21 cellular contexts compared by ENCODE assay signal in genomic region chr19:1849999-1850398, GRCh38. TPM values are rescaled to one million over a fixed set of nuclear protein-coding genes. Genes with fewer than 3 reads are reported as not detected.
DNase-seq lines count a peak whose midpoint lies in the region; ATAC-seq, FAIRE-seq and TF ChIP-seq lines count a peak whose summit lies in the region.
"Had no signal": no experiment of that assay in that cellular context is flagged by ENCODE, and none has a peak within 500 bp of the region (broad histone marks: within the 10 kb centered on the region; RNA-seq: fewer than 3 reads in every experiment).

No MANE protein-coding gene starts in this region.

- intact Hi-C loops in HepG2 (cut with micrococcal nuclease; ENCODE audit: unreplicated experiment) (no loop called here), right lobe of liver (cut with DNase I) (no loop called here), activated B cell treated with CpG ODN at 0.5 μM for 24 hours (cut with micrococcal nuclease) (loop anchor here (2.0 to 10.0 kb wide), 3 partner anchors 37 to 765 kb away; partner anchors contain the start of genes ATP8B3 and DAZAP1), right cardiac atrium (cut with DNase I) (no loop called here)

- TF ChIP-seq CTCF in HepG2 (CRISPR knock-in tag; IDR thresholded peaks at IDR 0.05) (no peak), right lobe of liver (IDR thresholded peaks at IDR 0.05) (no peak), activated B cell treated with CpG ODN at 0.5 μM for 24 hours (IDR thresholded peaks at IDR 0.05) (no peak)

- H3K27ac ChIP-seq in HepG2 (ENCODE audit: extremely low read length, insufficient read depth, low read length) (no peak overlapping the region), right lobe of liver (no peak overlapping the region), right cardiac atrium (ENCODE audit: low read length) (no peak overlapping the region)
- H3K27ac ChIP-seq: lower lobe of right lung, vagina had no signal

- peaks cover 4 to 9% of the 10 kb centered on the region in 2 experiments; a peak in 2 of 5 replicates for H3K36me3 ChIP-seq in HepG2 (replicated peaks in 1 of 2; ENCODE audit: control insufficient read depth in 1 of 2, insufficient read depth in 2 of 2, low read length in 2 of 2)
- H3K36me3 ChIP-seq in right lobe of liver = no peaks in the 10 kb centered on the region
- H3K36me3 ChIP-seq: vagina had no signal

- TF ChIP-seq RAD21 in HepG2 (CRISPR knock-in tag; IDR thresholded peaks at IDR 0.05) = no peak

- H3K9me3 ChIP-seq in HepG2 (ENCODE audit: low read length) = no peaks in the 10 kb centered on the region
- H3K9me3 ChIP-seq in right lobe of liver = no peaks in the 10 kb centered on the region
- H3K9me3 ChIP-seq in right cardiac atrium (ENCODE audit: control insufficient read depth, low read length) = no peaks in the 10 kb centered on the region
- H3K9me3 ChIP-seq: lower lobe of right lung, vagina had no signal

- H3K4me3 Mint-ChIP-seq in activated B cell treated with CpG ODN at 0.5 μM for 24 hours = no peak overlapping the region
- peak overlapping the region in 4 of 5 donors; percentile 0 to 40 (median 10) for H3K4me3 Mint-ChIP-seq in immature natural killer cell

- in situ Hi-C loops in HepG2 (cut with HindIII; ENCODE audit: extremely low pct_ligation_motif_present, low pct_unique_long_range_greater_than_20kb) = no loop called here

- H3K4me2 ChIP-seq in HepG2 (ENCODE audit: low read depth, low read length) = no peak overlapping the region

- no peak overlapping the region for H3K9ac ChIP-seq in HepG2 (ENCODE audit: insufficient read depth, low read depth, low read length)

- H3K79me2 ChIP-seq in HepG2 (ENCODE audit: insufficient read depth, low read length) = peaks cover 31% of the 10 kb centered on the region

- FAIRE-seq in HepG2 (lab: Jason Lieb, UNC) = no peak

- WGBS in HepG2 (ENCODE audit: low lambda C conversion rate) = 96% methylated on average over 9 of the region's 9 CpGs
- 89% methylated on average over 9 of the region's 9 CpGs for whole genome bisulfite sequencing in right lobe of liver (ENCODE audit: insufficient coverage, low coverage, low lambda C conversion rate, missing lambda C conversion rate)
- WGBS in right cardiac atrium = 90% methylated on average over 9 of the region's 9 CpGs

- H3K4me1 ChIP-seq in HepG2 (ENCODE audit: insufficient read depth, low read length) (peaks cover 33% of the 10 kb centered on the region), right lobe of liver (peaks cover 0 to 38% (median 13%) of the 10 kb centered on the region in 4 donors), right cardiac atrium (ENCODE audit: control insufficient read depth, insufficient read depth, low read length) (peaks cover 3% of the 10 kb centered on the region)

- peaks cover 13% of the 10 kb centered on the region for H3K36me3 Mint-ChIP-seq in activated B cell treated with CpG ODN at 0.5 μM for 24 hours (ENCODE audit: low read depth)
- H3K36me3 Mint-ChIP-seq in immature natural killer cell = no peaks in the 10 kb centered on the region

- DNase-seq in HepG2 (ENCODE audit: low spot score) = no peak
- no peak for DNase-seq in right lobe of liver
- no peak for DNase-seq in activated B cell treated with CpG ODN at 0.5 μM for 24 hours
- DNase-seq in immature natural killer cell = no peak
- no peak for DNase-seq in right cardiac atrium
- DNase-seq in retina = no peak
- DNase-seq in A172 (ENCODE audit: low spot score) = no peak
- no peak for DNase-seq in NCI-H226
- DNase-seq: dermis blood vessel endothelial cell; DMS79 treated with DMSO at 0.1 percent for 48 hours; H9; hippocampal formation; islet precursor cell; lower lobe of right lung; NCI-H1436 treated with DMSO at 0.1 percent for 48 hours; NCI-H69; OCI-M1; SIG-M5; stimulated activated CD4-positive, alpha-beta T cell treated with anti-CD3 and anti-CD28 coated beads, Interleukin-2, amount 100 ng/mL, for 48 hours had no signal

- H3K27me3 Mint-ChIP-seq in activated B cell treated with CpG ODN at 0.5 μM for 24 hours (no peaks in the 10 kb centered on the region), immature natural killer cell (ENCODE audit: low read depth in 3 of 3) (peaks cover 11 to 40% (median 21%) of the 10 kb centered on the region in 3 donors)

- CTCF ChIA-PET in HepG2 (lab: Yijun Ruan, JAX; ENCODE audit: low intra/inter-chr PET ratio, low total read pairs) = no interaction called here
- CTCF ChIA-PET in activated B cell treated with CpG ODN at 0.5 μM for 24 hours (lab: Charles Lee) = interaction anchor here (1.1 kb wide), 1 partner anchor 11 kb away, joined by 3 read pairs; no protein-coding TSS in a partner anchor

- BruUV-seq in HepG2 (replicated peaks; lab: Mats Ljungman, UMichigan) = no TSS peak

- POLR2A ChIA-PET in HepG2 (lab: Yijun Ruan, JAX) = no interaction called here
- POLR2A ChIA-PET in activated B cell treated with CpG ODN at 0.5 μM for 24 hours (lab: Charles Lee) = interaction anchor here (1.2 to 1.5 kb wide), 2 partner anchors 26 to 991 kb away, joined by 3 to 4 read pairs; partner anchors contain the start of gene ZNF555

- ATAC-seq in HepG2 = no peak
- no peak for ATAC-seq in right lobe of liver
- ATAC-seq in activated B cell treated with CpG ODN at 0.5 μM for 24 hours (ENCODE audit: low read depth) = no peak
- no peak for ATAC-seq in right cardiac atrium
- ATAC-seq: lower lobe of right lung had no signal

- peaks cover 17% of the 10 kb centered on the region for H4K20me1 ChIP-seq in HepG2 (ENCODE audit: insufficient read depth, low read length)

- TF ChIP-seq EP300 in HepG2 (IDR thresholded peaks at IDR 0.05; ENCODE audit: low read depth in 2 of 2, low read length in 2 of 2) (no peak), HepG2 (CRISPR knock-in tag; IDR thresholded peaks at IDR 0.05; ENCODE audit: borderline replicate concordance) (no peak)

- H3K4me1 Mint-ChIP-seq in activated B cell treated with CpG ODN at 0.5 μM for 24 hours (peaks cover 67% of the 10 kb centered on the region), immature natural killer cell (peaks cover 46 to 61% of the 10 kb centered on the region in 2 donors)

- no peaks in the 10 kb centered on the region; a peak in 1 of 5 replicates for H3K27me3 ChIP-seq in HepG2 (ENCODE audit: control insufficient read depth in 1 of 2, insufficient read depth in 2 of 2, low read length in 2 of 2)
- no peaks in the 10 kb centered on the region for H3K27me3 ChIP-seq in right lobe of liver
- H3K27me3 ChIP-seq in right cardiac atrium (ENCODE audit: control insufficient read depth, insufficient read depth) = no peaks in the 10 kb centered on the region
- H3K27me3 ChIP-seq: vagina had no signal

- no peak overlapping the region for H3K4me3 ChIP-seq in HepG2 (replicated peaks in 1 of 3; ENCODE audit: insufficient read depth in 1 of 3, low read depth in 2 of 3, low read length in 3 of 3)
- H3K4me3 ChIP-seq in right lobe of liver = no peak overlapping the region
- no peak overlapping the region for H3K4me3 ChIP-seq in right cardiac atrium (ENCODE audit: low read length)
- H3K4me3 ChIP-seq: lower lobe of right lung, skin epidermis, vagina had no signal

- H3K27ac Mint-ChIP-seq in activated B cell treated with CpG ODN at 0.5 μM for 24 hours (peak overlapping the region; percentile 65), immature natural killer cell (peak overlapping the region; percentile 26 to 83 (median 60))

- H3K9me3 Mint-ChIP-seq in activated B cell treated with CpG ODN at 0.5 μM for 24 hours (no peaks in the 10 kb centered on the region), immature natural killer cell (no peaks in the 10 kb centered on the region)
- H3K9me3 Mint-ChIP-seq: H9 had no signal

- no peak overlapping the region for H2AFZ ChIP-seq in HepG2 (ENCODE audit: low read length)

- TF ChIP-seq POLR2A in HepG2 (IDR thresholded peaks at IDR 0.05; ENCODE audit: insufficient read depth in 1 of 2, low read depth in 2 of 2, low read length in 2 of 2) (no peak), right lobe of liver (IDR thresholded peaks at IDR 0.05) (no peak)

RNA-seq across cellular contexts. Expression of gene REXO1, which starts 1.7 kb away (rescaled TPM):
- 3.0 and 5.0 TPM in 2 replicates for total RNA-seq in HepG2 (2016; rRNA removed; fragmentation: Illumina TruSeq; extraction: Trizol)
- 1.1 and 3.2 TPM in 2 replicates for total RNA-seq in HepG2 (2016; cell fraction: cytosol; rRNA removed; fragmentation: Illumina TruSeq; extraction: Trizol; ENCODE audit: low read depth)
- total RNA-seq in HepG2 (2016; cell fraction: insoluble cytoplasmic fraction; rRNA removed; fragmentation: Illumina TruSeq; extraction: Trizol) = 4.1 and 5.2 TPM in 2 replicates
- total RNA-seq in HepG2 (2016; cell fraction: membrane; rRNA removed; fragmentation: Illumina TruSeq; extraction: Trizol) = 3.9 and 4.2 TPM in 2 replicates
- 6.0 and 7.6 TPM in 2 replicates for total RNA-seq in HepG2 (2016; cell fraction: nucleus; rRNA removed; fragmentation: Illumina TruSeq; extraction: Trizol)
- 11.2 and 13.0 TPM in 2 replicates for polyA plus RNA-seq in HepG2 (2011; rRNA removed)
- 8.7 and 9.8 TPM in 2 replicates for polyA plus RNA-seq in HepG2 (2011; cell fraction: cytosol; rRNA removed)
- polyA plus RNA-seq in HepG2 (2011; cell fraction: nucleus; rRNA removed) = 91.1 and 123 TPM in 2 replicates
- polyA plus RNA-seq in HepG2 (2012) = 13.8 and 15.4 TPM in 2 replicates
- polyA plus RNA-seq in HepG2 (2016; cell fraction: cytosol; fragmentation: Illumina TruSeq; extraction: Trizol; ENCODE audit: low read depth) = 1.7 and 1.8 TPM in 2 replicates
- 7.3 and 10.0 TPM in 2 replicates for polyA plus RNA-seq in HepG2 (2016; cell fraction: insoluble cytoplasmic fraction; fragmentation: Illumina TruSeq; extraction: Trizol; ENCODE audit: low read depth)
- 5.1 and 5.3 TPM in 2 replicates for polyA plus RNA-seq in HepG2 (2016; cell fraction: membrane; fragmentation: Illumina TruSeq; extraction: Trizol; ENCODE audit: low read depth)
- polyA plus RNA-seq in HepG2 (2016; cell fraction: nucleus; fragmentation: Illumina TruSeq; extraction: Trizol; ENCODE audit: insufficient read depth, low read depth) = 39.5 and 44.1 TPM in 2 replicates
- polyA minus RNA-seq in HepG2 (2011; rRNA and poly(A)+ RNA removed; ENCODE audit: low replicate concordance) = 16.3 and 19.1 TPM in 2 replicates
- 5.5 and 7.7 TPM in 2 replicates for polyA minus RNA-seq in HepG2 (2011; cell fraction: cytosol; rRNA and poly(A)+ RNA removed)
- polyA minus RNA-seq in HepG2 (2011; cell fraction: nucleus; rRNA and poly(A)+ RNA removed) = 9.3 and 10.8 TPM in 2 replicates
- total RNA-seq in right lobe of liver = 10 to 100 TPM in 4 of 6 experiments, 1 to 10 TPM in 2; 8.0 to 17.7 (median 12.6) TPM
- total RNA-seq in activated B cell treated with CpG ODN at 0.5 μM for 24 hours = 56.3 and 69.6 TPM in 2 replicates
- polyA plus RNA-seq in immature natural killer cell = 10 to 100 TPM in 1 of 3 donors, 1 to 10 TPM in 1, under 1 TPM in 1; 0.63 to 13.0 (median 4.5) TPM
- total RNA-seq in right cardiac atrium = 10 to 100 TPM; 12.8 to 22.1 (median 17.4) TPM
- 15.3 TPM for polyA plus RNA-seq in right cardiac atrium
- 8.0 and 30.4 TPM in 2 replicates for total RNA-seq in A172 (2014; rRNA removed; shearing (Covaris generic))

RNA-seq across cellular contexts. Expression of gene KLF16, which starts 13.4 kb away (rescaled TPM):
- total RNA-seq in HepG2 (2016; rRNA removed; fragmentation: Illumina TruSeq; extraction: Trizol) = 6.2 and 6.7 TPM in 2 replicates
- 2.1 and 2.2 TPM in 2 replicates for total RNA-seq in HepG2 (2016; cell fraction: cytosol; rRNA removed; fragmentation: Illumina TruSeq; extraction: Trizol; ENCODE audit: low read depth)
- 5.5 and 5.9 TPM in 2 replicates for total RNA-seq in HepG2 (2016; cell fraction: insoluble cytoplasmic fraction; rRNA removed; fragmentation: Illumina TruSeq; extraction: Trizol)
- 8.3 and 8.9 TPM in 2 replicates for total RNA-seq in HepG2 (2016; cell fraction: membrane; rRNA removed; fragmentation: Illumina TruSeq; extraction: Trizol)
- 4.0 and 4.8 TPM in 2 replicates for total RNA-seq in HepG2 (2016; cell fraction: nucleus; rRNA removed; fragmentation: Illumina TruSeq; extraction: Trizol)
- polyA plus RNA-seq in HepG2 (2011; rRNA removed) = 3.5 and 4.7 TPM in 2 replicates
- polyA plus RNA-seq in HepG2 (2011; cell fraction: cytosol; rRNA removed) = 3.7 and 7.0 TPM in 2 replicates
- 16.7 and 31.9 TPM in 2 replicates for polyA plus RNA-seq in HepG2 (2011; cell fraction: nucleus; rRNA removed)
- 8.3 and 9.4 TPM in 2 replicates for polyA plus RNA-seq in HepG2 (2012)
- polyA plus RNA-seq in HepG2 (2016; cell fraction: cytosol; fragmentation: Illumina TruSeq; extraction: Trizol; ENCODE audit: low read depth) = 3.2 and 3.4 TPM in 2 replicates
- polyA plus RNA-seq in HepG2 (2016; cell fraction: insoluble cytoplasmic fraction; fragmentation: Illumina TruSeq; extraction: Trizol; ENCODE audit: low read depth) = 12.0 and 14.3 TPM in 2 replicates
- polyA plus RNA-seq in HepG2 (2016; cell fraction: membrane; fragmentation: Illumina TruSeq; extraction: Trizol; ENCODE audit: low read depth) = 8.9 and 9.3 TPM in 2 replicates
- 11.4 and 12.0 TPM in 2 replicates for polyA plus RNA-seq in HepG2 (2016; cell fraction: nucleus; fragmentation: Illumina TruSeq; extraction: Trizol; ENCODE audit: insufficient read depth, low read depth)
- 3.1 and 9.7 TPM in 2 replicates for polyA minus RNA-seq in HepG2 (2011; rRNA and poly(A)+ RNA removed; ENCODE audit: low replicate concordance)
- polyA minus RNA-seq in HepG2 (2011; cell fraction: cytosol; rRNA and poly(A)+ RNA removed) = 8.9 and 15.3 TPM in 2 replicates
- polyA minus RNA-seq in HepG2 (2011; cell fraction: nucleus; rRNA and poly(A)+ RNA removed) = 2.1 and 2.2 TPM in 2 replicates
- total RNA-seq in right lobe of liver = 10 to 100 TPM in 5 of 6 experiments, 1 to 10 TPM in 1; 9.9 to 23.6 (median 10.8) TPM
- total RNA-seq in activated B cell treated with CpG ODN at 0.5 μM for 24 hours = 21.5 and 25.2 TPM in 2 replicates
- under 1 TPM; 0.12 to 0.55 (median 0.49) TPM for polyA plus RNA-seq in immature natural killer cell
- 10 to 100 TPM in 1 of 4 donors, 1 to 10 TPM in 3; 6.4 to 11.1 (median 7.3) TPM for total RNA-seq in right cardiac atrium
- polyA plus RNA-seq in right cardiac atrium = 4.5 TPM
- total RNA-seq in A172 (2014; rRNA removed; shearing (Covaris generic)) = 8.2 and 11.5 TPM in 2 replicates

RNA-seq across cellular contexts. Expression of gene ABHD17A, which starts 35.3 kb away (rescaled TPM):
- total RNA-seq in HepG2 (2016; rRNA removed; fragmentation: Illumina TruSeq; extraction: Trizol) (27.9 and 40.8 TPM in 2 replicates), right lobe of liver (10 to 100 TPM; 20.4 to 49.5 (median 23.5) TPM), activated B cell treated with CpG ODN at 0.5 μM for 24 hours (57.4 and 64.3 TPM in 2 replicates), right cardiac atrium (10 to 100 TPM; 64.4 to 71.3 (median 68.3) TPM)
- total RNA-seq in HepG2 (2016; cell fraction: cytosol; rRNA removed; fragmentation: Illumina TruSeq; extraction: Trizol; ENCODE audit: low read depth) = 52.2 and 64.4 TPM in 2 replicates
- total RNA-seq in HepG2 (2016; cell fraction: insoluble cytoplasmic fraction; rRNA removed; fragmentation: Illumina TruSeq; extraction: Trizol) = 24.0 and 37.3 TPM in 2 replicates
- total RNA-seq in HepG2 (2016; cell fraction: membrane; rRNA removed; fragmentation: Illumina TruSeq; extraction: Trizol) = 65.2 and 82.2 TPM in 2 replicates
- total RNA-seq in HepG2 (2016; cell fraction: nucleus; rRNA removed; fragmentation: Illumina TruSeq; extraction: Trizol) = 17.1 and 19.3 TPM in 2 replicates
- polyA plus RNA-seq in HepG2 (2011; rRNA removed) (27.7 and 44.6 TPM in 2 replicates), immature natural killer cell (100 to 1,000 TPM; 652 to 783 (median 741) TPM), right cardiac atrium (96.0 TPM)
- 25.9 and 53.1 TPM in 2 replicates for polyA plus RNA-seq in HepG2 (2011; cell fraction: cytosol; rRNA removed)
- 72.5 and 83.8 TPM in 2 replicates for polyA plus RNA-seq in HepG2 (2011; cell fraction: nucleus; rRNA removed)
- 11.9 and 16.2 TPM in 2 replicates for polyA plus RNA-seq in HepG2 (2012)
- 51.0 and 62.5 TPM in 2 replicates for polyA plus RNA-seq in HepG2 (2016; cell fraction: cytosol; fragmentation: Illumina TruSeq; extraction: Trizol; ENCODE audit: low read depth)
- polyA plus RNA-seq in HepG2 (2016; cell fraction: insoluble cytoplasmic fraction; fragmentation: Illumina TruSeq; extraction: Trizol; ENCODE audit: low read depth) = 25.3 and 27.0 TPM in 2 replicates
- 54.6 and 60.4 TPM in 2 replicates for polyA plus RNA-seq in HepG2 (2016; cell fraction: membrane; fragmentation: Illumina TruSeq; extraction: Trizol; ENCODE audit: low read depth)
- polyA plus RNA-seq in HepG2 (2016; cell fraction: nucleus; fragmentation: Illumina TruSeq; extraction: Trizol; ENCODE audit: insufficient read depth, low read depth) = 38.7 and 42.0 TPM in 2 replicates
- 15.0 and 50.9 TPM in 2 replicates for polyA minus RNA-seq in HepG2 (2011; rRNA and poly(A)+ RNA removed; ENCODE audit: low replicate concordance)
- polyA minus RNA-seq in HepG2 (2011; cell fraction: cytosol; rRNA and poly(A)+ RNA removed) = 17.2 and 18.0 TPM in 2 replicates
- polyA minus RNA-seq in HepG2 (2011; cell fraction: nucleus; rRNA and poly(A)+ RNA removed) = 5.7 and 5.8 TPM in 2 replicates
- total RNA-seq in A172 (2014; rRNA removed; shearing (Covaris generic)) = 72.6 and 120 TPM in 2 replicates

RNA-seq across cellular contexts. Expression of gene ATP8B3, which starts 37.9 kb away (rescaled TPM):
- total RNA-seq in HepG2 (2016; rRNA removed; fragmentation: Illumina TruSeq; extraction: Trizol) = 1.8 and 2.6 TPM in 2 replicates
- total RNA-seq in HepG2 (2016; cell fraction: cytosol; rRNA removed; fragmentation: Illumina TruSeq; extraction: Trizol; ENCODE audit: low read depth) = 0.35 and 0.40 TPM in 2 replicates
- 1.8 and 2.6 TPM in 2 replicates for total RNA-seq in HepG2 (2016; cell fraction: insoluble cytoplasmic fraction; rRNA removed; fragmentation: Illumina TruSeq; extraction: Trizol)
- 1.2 and 1.7 TPM in 2 replicates for total RNA-seq in HepG2 (2016; cell fraction: membrane; rRNA removed; fragmentation: Illumina TruSeq; extraction: Trizol)
- total RNA-seq in HepG2 (2016; cell fraction: nucleus; rRNA removed; fragmentation: Illumina TruSeq; extraction: Trizol) = 1.9 and 3.5 TPM in 2 replicates
- 5.8 and 5.9 TPM in 2 replicates for polyA plus RNA-seq in HepG2 (2011; rRNA removed)
- 3.8 and 4.8 TPM in 2 replicates for polyA plus RNA-seq in HepG2 (2011; cell fraction: cytosol; rRNA removed)
- 10.6 and 12.8 TPM in 2 replicates for polyA plus RNA-seq in HepG2 (2011; cell fraction: nucleus; rRNA removed)
- 2.4 and 2.5 TPM in 2 replicates for polyA plus RNA-seq in HepG2 (2012)
- polyA plus RNA-seq in HepG2 (2016; cell fraction: cytosol; fragmentation: Illumina TruSeq; extraction: Trizol; ENCODE audit: low read depth) = 0.36 and 0.59 TPM in 2 replicates
- 1.1 and 2.2 TPM in 2 replicates for polyA plus RNA-seq in HepG2 (2016; cell fraction: insoluble cytoplasmic fraction; fragmentation: Illumina TruSeq; extraction: Trizol; ENCODE audit: low read depth)
- polyA plus RNA-seq in HepG2 (2016; cell fraction: membrane; fragmentation: Illumina TruSeq; extraction: Trizol; ENCODE audit: low read depth) = 0.69 and 0.98 TPM in 2 replicates
- polyA plus RNA-seq in HepG2 (2016; cell fraction: nucleus; fragmentation: Illumina TruSeq; extraction: Trizol; ENCODE audit: insufficient read depth, low read depth) = 9.6 and 11.4 TPM in 2 replicates
- polyA minus RNA-seq in HepG2 (2011; rRNA and poly(A)+ RNA removed; ENCODE audit: low replicate concordance) = 10.3 and 16.8 TPM in 2 replicates
- polyA minus RNA-seq in HepG2 (2011; cell fraction: cytosol; rRNA and poly(A)+ RNA removed) = 4.6 and 5.4 TPM in 2 replicates
- 2.7 and 3.0 TPM in 2 replicates for polyA minus RNA-seq in HepG2 (2011; cell fraction: nucleus; rRNA and poly(A)+ RNA removed)
- total RNA-seq in right lobe of liver = 1 to 10 TPM in 5 of 6 experiments, under 1 TPM in 1; 0.86 to 5.7 (median 3.1) TPM
- 2.3 and 3.9 TPM in 2 replicates for total RNA-seq in activated B cell treated with CpG ODN at 0.5 μM for 24 hours
- 1 to 10 TPM; 1.7 to 3.3 (median 3.1) TPM for polyA plus RNA-seq in immature natural killer cell
- 1 to 10 TPM in 3 of 4 donors, under 1 TPM in 1; 0.53 to 1.9 (median 1.5) TPM for total RNA-seq in right cardiac atrium
- polyA plus RNA-seq in right cardiac atrium = 0.97 TPM
- total RNA-seq in A172 (2014; rRNA removed; shearing (Covaris generic)) = 8.6 and 12.4 TPM in 2 replicates

RNA-seq across cellular contexts. Expression of gene ADAT3, which starts 55.2 kb away (rescaled TPM):
- total RNA-seq in HepG2 (2016; rRNA removed; fragmentation: Illumina TruSeq; extraction: Trizol) (2.0 and 3.5 TPM in 2 replicates), right lobe of liver (1 to 10 TPM; 1.8 to 5.3 (median 2.7) TPM), activated B cell treated with CpG ODN at 0.5 μM for 24 hours (8.5 and 14.1 TPM in 2 replicates), right cardiac atrium (1 to 10 TPM; 1.2 to 2.7 (median 2.0) TPM)
- 0.79 and 0.81 TPM in 2 replicates for total RNA-seq in HepG2 (2016; cell fraction: cytosol; rRNA removed; fragmentation: Illumina TruSeq; extraction: Trizol; ENCODE audit: low read depth)
- total RNA-seq in HepG2 (2016; cell fraction: insoluble cytoplasmic fraction; rRNA removed; fragmentation: Illumina TruSeq; extraction: Trizol) = 1.7 and 3.1 TPM in 2 replicates
- 1.7 and 2.1 TPM in 2 replicates for total RNA-seq in HepG2 (2016; cell fraction: membrane; rRNA removed; fragmentation: Illumina TruSeq; extraction: Trizol)
- 1.5 and 1.9 TPM in 2 replicates for total RNA-seq in HepG2 (2016; cell fraction: nucleus; rRNA removed; fragmentation: Illumina TruSeq; extraction: Trizol)
- polyA plus RNA-seq in HepG2 (2011; rRNA removed) (0.95 and 1.4 TPM in 2 replicates), immature natural killer cell (10 to 100 TPM in 1 of 3 donors, 1 to 10 TPM in 2; 2.1 to 10.0 (median 4.3) TPM), right cardiac atrium (1.8 TPM)
- polyA plus RNA-seq in HepG2 (2011; cell fraction: cytosol; rRNA removed) = 0.94 and 1.7 TPM in 2 replicates
- polyA plus RNA-seq in HepG2 (2011; cell fraction: nucleus; rRNA removed) = 6.4 and 7.8 TPM in 2 replicates
- 1.3 and 1.7 TPM in 2 replicates for polyA plus RNA-seq in HepG2 (2012)
- polyA plus RNA-seq in HepG2 (2016; cell fraction: cytosol; fragmentation: Illumina TruSeq; extraction: Trizol; ENCODE audit: low read depth) = 0.68 TPM in 2 replicates
- polyA plus RNA-seq in HepG2 (2016; cell fraction: insoluble cytoplasmic fraction; fragmentation: Illumina TruSeq; extraction: Trizol; ENCODE audit: low read depth) = 2.8 and 3.5 TPM in 2 replicates
- 1.1 and 1.4 TPM in 2 replicates for polyA plus RNA-seq in HepG2 (2016; cell fraction: membrane; fragmentation: Illumina TruSeq; extraction: Trizol; ENCODE audit: low read depth)
- polyA plus RNA-seq in HepG2 (2016; cell fraction: nucleus; fragmentation: Illumina TruSeq; extraction: Trizol; ENCODE audit: insufficient read depth, low read depth) = 5.0 and 6.1 TPM in 2 replicates
- polyA minus RNA-seq in HepG2 (2011; rRNA and poly(A)+ RNA removed; ENCODE audit: low replicate concordance) = 2.1 and 3.8 TPM in 2 replicates
- 1.3 and 1.6 TPM in 2 replicates for polyA minus RNA-seq in HepG2 (2011; cell fraction: cytosol; rRNA and poly(A)+ RNA removed)
- polyA minus RNA-seq in HepG2 (2011; cell fraction: nucleus; rRNA and poly(A)+ RNA removed) = 2.3 and 2.6 TPM in 2 replicates
- 2.3 and 3.7 TPM in 2 replicates for total RNA-seq in A172 (2014; rRNA removed; shearing (Covaris generic))
